Comparison of ENCODE assay signal across 1 cellular context in the genomic region with DNA sequence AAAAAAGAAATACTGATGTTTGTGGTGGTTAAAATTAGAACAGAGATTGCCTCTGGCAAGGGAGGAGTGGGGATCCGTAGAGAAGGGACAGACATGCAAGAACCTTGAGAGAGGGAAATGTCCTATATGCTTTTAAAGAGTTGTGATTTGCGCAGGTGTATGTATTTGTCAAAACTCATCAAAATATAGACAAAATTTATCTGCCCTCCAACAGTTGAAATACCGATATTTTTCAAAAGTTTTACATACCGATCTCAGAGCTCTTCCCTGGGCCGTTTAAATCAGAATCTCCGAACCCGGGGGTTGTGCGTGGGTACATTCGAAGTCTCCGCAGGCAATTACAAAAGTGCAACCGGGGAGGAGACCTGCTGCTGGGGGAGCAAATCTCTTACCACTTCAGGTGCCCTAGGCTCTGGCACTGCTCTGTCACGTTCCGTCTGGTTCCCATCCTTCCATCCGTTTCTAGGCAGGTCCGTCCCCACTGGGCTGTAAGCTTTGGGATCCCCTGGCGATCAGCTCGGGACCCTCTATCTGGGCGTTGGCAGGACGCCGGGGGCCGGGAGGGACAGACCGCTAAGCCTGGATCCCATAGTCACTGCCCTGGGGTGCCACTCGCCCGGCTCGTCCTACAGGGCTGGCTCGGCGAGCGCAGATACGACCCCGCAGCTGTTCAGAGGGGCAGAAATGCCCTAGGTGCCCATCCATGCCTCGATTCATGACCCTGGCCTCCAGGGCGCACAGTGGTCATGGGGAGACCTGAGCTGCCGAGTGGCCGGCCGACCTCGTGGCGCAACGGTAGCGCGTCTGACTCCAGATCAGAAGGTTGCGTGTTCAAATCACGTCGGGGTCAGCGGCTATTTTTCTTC.
TF ChIP-seq lines count a peak whose summit lies in the region.

No MANE protein-coding gene starts in this region.

TF ChIP-seq in HEK293, 187 proteins besides CTCF, POLR2A, EP300 and RAD21 (continued from another document):
- TF ChIP-seq ZNF645 (tag by site-specific recombination; IDR thresholded peaks at IDR 0.05) (no peak), ZNF449 (tag by site-specific recombination; IDR thresholded peaks at IDR 0.05) (no peak), ZNF24 (tag by site-specific recombination; IDR thresholded peaks at IDR 0.05) (0 out of 2 replicates have a peak, but pooled peaks have one; percentile 17), GLIS1 (tag by site-specific recombination; IDR thresholded peaks at IDR 0.05) (peak; percentile 29; the same call in 1 of the 2 replicates), ZNF48 (tag by site-specific recombination; IDR thresholded peaks at IDR 0.05) (no peak), ZNF184 (tag by site-specific recombination; IDR thresholded peaks at IDR 0.05) (peak; percentile 55; the same call in 1 of the 2 replicates), ZXDB (tag by site-specific recombination; IDR thresholded peaks at IDR 0.05) (peak; percentile 15; the same call in 1 of the 2 replicates)
- TF ChIP-seq, protein P1, sequence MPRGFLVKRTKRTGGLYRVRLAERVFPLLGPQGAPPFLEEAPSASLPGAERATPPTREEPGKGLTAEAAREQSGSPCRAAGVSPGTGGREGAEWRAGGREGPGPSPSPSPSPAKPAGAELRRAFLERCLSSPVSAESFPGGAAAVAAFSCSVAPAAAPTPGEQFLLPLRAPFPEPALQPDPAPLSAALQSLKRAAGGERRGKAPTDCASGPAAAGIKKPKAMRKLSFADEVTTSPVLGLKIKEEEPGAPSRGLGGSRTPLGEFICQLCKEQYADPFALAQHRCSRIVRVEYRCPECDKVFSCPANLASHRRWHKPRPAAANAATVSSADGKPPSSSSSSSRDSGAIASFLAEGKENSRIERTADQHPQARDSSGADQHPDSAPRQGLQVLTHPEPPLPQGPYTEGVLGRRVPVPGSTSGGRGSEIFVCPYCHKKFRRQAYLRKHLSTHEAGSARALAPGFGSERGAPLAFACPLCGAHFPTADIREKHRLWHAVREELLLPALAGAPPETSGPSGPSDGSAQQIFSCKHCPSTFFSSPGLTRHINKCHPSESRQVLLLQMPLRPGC (tag by site-specific recombination; IDR thresholded peaks at IDR 0.05), result no peak
- TF ChIP-seq, protein P2, sequence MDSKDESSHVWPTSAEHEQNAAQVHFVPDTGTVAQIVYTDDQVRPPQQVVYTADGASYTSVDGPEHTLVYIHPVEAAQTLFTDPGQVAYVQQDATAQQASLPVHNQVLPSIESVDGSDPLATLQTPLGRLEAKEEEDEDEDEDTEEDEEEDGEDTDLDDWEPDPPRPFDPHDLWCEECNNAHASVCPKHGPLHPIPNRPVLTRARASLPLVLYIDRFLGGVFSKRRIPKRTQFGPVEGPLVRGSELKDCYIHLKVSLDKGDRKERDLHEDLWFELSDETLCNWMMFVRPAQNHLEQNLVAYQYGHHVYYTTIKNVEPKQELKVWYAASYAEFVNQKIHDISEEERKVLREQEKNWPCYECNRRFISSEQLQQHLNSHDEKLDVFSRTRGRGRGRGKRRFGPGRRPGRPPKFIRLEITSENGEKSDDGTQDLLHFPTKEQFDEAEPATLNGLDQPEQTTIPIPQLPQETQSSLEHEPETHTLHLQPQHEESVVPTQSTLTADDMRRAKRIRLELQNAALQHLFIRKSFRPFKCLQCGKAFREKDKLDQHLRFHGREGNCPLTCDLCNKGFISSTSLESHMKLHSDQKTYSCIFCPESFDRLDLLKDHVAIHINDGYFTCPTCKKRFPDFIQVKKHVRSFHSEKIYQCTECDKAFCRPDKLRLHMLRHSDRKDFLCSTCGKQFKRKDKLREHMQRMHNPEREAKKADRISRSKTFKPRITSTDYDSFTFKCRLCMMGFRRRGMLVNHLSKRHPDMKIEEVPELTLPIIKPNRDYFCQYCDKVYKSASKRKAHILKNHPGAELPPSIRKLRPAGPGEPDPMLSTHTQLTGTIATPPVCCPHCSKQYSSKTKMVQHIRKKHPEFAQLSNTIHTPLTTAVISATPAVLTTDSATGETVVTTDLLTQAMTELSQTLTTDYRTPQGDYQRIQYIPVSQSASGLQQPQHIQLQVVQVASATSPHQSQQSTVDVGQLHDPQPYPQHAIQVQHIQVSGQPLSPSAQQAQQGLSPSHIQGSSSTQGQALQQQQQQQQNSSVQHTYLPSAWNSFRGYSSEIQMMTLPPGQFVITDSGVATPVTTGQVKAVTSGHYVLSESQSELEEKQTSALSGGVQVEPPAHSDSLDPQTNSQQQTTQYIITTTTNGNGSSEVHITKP (tag by site-specific recombination; IDR thresholded peaks at IDR 0.05), result peak; percentile 57
